In the genomic region with DNA sequence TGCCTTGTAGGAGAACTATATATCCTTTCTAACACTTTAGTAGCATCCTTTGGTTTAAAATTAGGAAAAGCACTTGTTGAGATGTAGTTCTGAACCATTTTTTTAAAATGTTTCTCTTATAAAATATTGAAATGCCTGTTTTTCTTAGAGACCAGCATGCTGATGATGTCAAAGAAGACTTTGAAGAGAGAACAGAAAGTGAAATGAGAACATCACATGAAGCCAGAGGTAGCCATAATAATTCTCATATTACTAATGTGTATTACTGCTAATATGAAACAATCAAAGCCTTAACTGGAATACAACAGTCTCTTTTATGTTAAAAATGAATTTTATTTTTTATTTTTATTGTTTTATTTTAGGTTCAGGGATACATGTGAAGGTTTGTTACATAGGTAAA, we compare ENCODE assay signal across 23 cellular contexts.
DNase-seq lines count a peak whose midpoint lies in the region; ATAC-seq, FAIRE-seq and TF ChIP-seq lines count a peak whose summit lies in the region.
"Had no signal": no experiment of that assay in that cellular context is flagged by ENCODE, and none has a peak within 500 bp of the region (broad histone marks: within the 10 kb centered on the region; RNA-seq: fewer than 3 reads in every experiment).

No MANE protein-coding gene starts in this region.

- H3K27ac ChIP-seq in CD4-positive, alpha-beta T cell (ENCODE audit: low read depth, low read length): no peak overlapping the region
- H3K27ac ChIP-seq in GM12878 (ENCODE audit: control insufficient read depth, insufficient read depth): no peak overlapping the region
- H3K27ac ChIP-seq: A549, C4-2B had no signal

- H4K20me1 ChIP-seq in GM12878 (ENCODE audit: control insufficient read depth, insufficient read depth): no peaks in the 10 kb centered on the region

- SMC1A ChIA-PET in GM12878 (lab: Charles Lee; ENCODE audit: uncharacterized antibody, unreplicated experiment): interaction anchor here (1.0 to 3.4 kb wide), 4 partner anchors 10 to 126 kb away, joined by 3 to 21 read pairs (median 8); no protein-coding TSS in a partner anchor

- no peaks in the 10 kb centered on the region for H3K27me3 ChIP-seq in CD4-positive, alpha-beta T cell (ENCODE audit: control insufficient read depth, insufficient read depth, low read length)
- no peaks in the 10 kb centered on the region for H3K27me3 ChIP-seq in GM12878 (replicated peaks in 1 of 2; ENCODE audit: control insufficient read depth in 2 of 2, insufficient read depth in 2 of 2, low read length in 1 of 2)

- no peak for TF ChIP-seq EP300 in GM12878 (IDR thresholded peaks at IDR 0.05; ENCODE audit: borderline replicate concordance in 1 of 2, control insufficient read depth in 1 of 2, low read depth in 2 of 2, low read length in 2 of 2)

- no peak overlapping the region for H3K4me3 Mint-ChIP-seq in CD4-positive, alpha-beta T cell
- no peak overlapping the region for H3K4me3 Mint-ChIP-seq in naive thymus-derived CD8-positive, alpha-beta T cell
- H3K4me3 Mint-ChIP-seq in activated T-cell treated with anti-CD3 and anti-CD28 coated beads, Interleukin-2, amount 50 U/mL, for 24 hours: no peak overlapping the region
- H3K4me3 Mint-ChIP-seq in activated CD4-positive, alpha-beta memory T cell treated with anti-CD3 and anti-CD28 coated beads for 36 hours: no peak overlapping the region

- no peaks in the 10 kb centered on the region for H3K27me3 Mint-ChIP-seq in CD4-positive, alpha-beta T cell
- H3K27me3 Mint-ChIP-seq in naive thymus-derived CD8-positive, alpha-beta T cell: no peaks in the 10 kb centered on the region
- H3K27me3 Mint-ChIP-seq in activated T-cell treated with anti-CD3 and anti-CD28 coated beads, Interleukin-2, amount 50 U/mL, for 24 hours: no peaks in the 10 kb centered on the region
- H3K27me3 Mint-ChIP-seq in activated CD4-positive, alpha-beta memory T cell treated with anti-CD3 and anti-CD28 coated beads for 36 hours: no peaks in the 10 kb centered on the region

- H3K4me3 ChIP-seq in GM12878: no peak overlapping the region
- H3K4me3 ChIP-seq: A549 had no signal

- intact Hi-C loops in CD4-positive, alpha-beta T cell (cut with DNase I, micrococcal nuclease): no loop called here
- intact Hi-C loops in GM12878 (cut with micrococcal nuclease; ENCODE audit: unreplicated experiment): no loop called here
- intact Hi-C loops in activated CD4-positive, alpha-beta memory T cell treated with anti-CD3 and anti-CD28 coated beads for 36 hours (cut with micrococcal nuclease): no loop called here

- H3K79me2 ChIP-seq in GM12878 (ENCODE audit: control insufficient read depth, insufficient read depth, low read length): no peaks in the 10 kb centered on the region

- in situ Hi-C loops in GM12878 (cut with MboI): no loop called here

- H3K4me1 Mint-ChIP-seq in CD4-positive, alpha-beta T cell (ENCODE audit: low read depth): peaks cover 52% of the 10 kb centered on the region
- peaks cover 13 to 33% (median 29%) of the 10 kb centered on the region in 4 donors for H3K4me1 Mint-ChIP-seq in naive thymus-derived CD8-positive, alpha-beta T cell
- H3K4me1 Mint-ChIP-seq in activated T-cell treated with anti-CD3 and anti-CD28 coated beads, Interleukin-2, amount 50 U/mL, for 24 hours (ENCODE audit: low read depth): peaks cover 25% of the 10 kb centered on the region
- H3K4me1 Mint-ChIP-seq in activated CD4-positive, alpha-beta memory T cell treated with anti-CD3 and anti-CD28 coated beads for 36 hours (ENCODE audit: low read depth): peaks cover 2% of the 10 kb centered on the region

- TF ChIP-seq CTCF in CD4-positive, alpha-beta T cell (IDR thresholded peaks at IDR 0.05): no peak
- TF ChIP-seq CTCF in GM12878 (IDR thresholded peaks at IDR 0.05 in 2 of 3, conservative IDR thresholded peaks at IDR 0.05 in 1 of 3; ENCODE audit: control insufficient read depth in 2 of 3, extremely low read depth in 1 of 3, insufficient read depth in 1 of 3, low read depth in 3 of 3, low read length in 3 of 3): no peak

- H3K4me2 ChIP-seq in GM12878 (ENCODE audit: control insufficient read depth, insufficient read depth): no peak overlapping the region
- H3K4me2 ChIP-seq: A549 had no signal

- peaks cover 59% of the 10 kb centered on the region for H3K36me3 Mint-ChIP-seq in CD4-positive, alpha-beta T cell (ENCODE audit: low read depth)
- H3K36me3 Mint-ChIP-seq in naive thymus-derived CD8-positive, alpha-beta T cell: peaks cover 8 to 41% (median 31%) of the 10 kb centered on the region in 3 donors
- H3K36me3 Mint-ChIP-seq in activated T-cell treated with anti-CD3 and anti-CD28 coated beads, Interleukin-2, amount 50 U/mL, for 24 hours (ENCODE audit: low read depth): peaks cover 44% of the 10 kb centered on the region
- no peaks in the 10 kb centered on the region for H3K36me3 Mint-ChIP-seq in activated CD4-positive, alpha-beta memory T cell treated with anti-CD3 and anti-CD28 coated beads for 36 hours

- ATAC-seq in CD4-positive, alpha-beta T cell (ENCODE audit: poor library complexity): peak; percentile 56
- ATAC-seq in GM12878: peak; percentile 52
- ATAC-seq in naive thymus-derived CD8-positive, alpha-beta T cell: peak in 1 of 2 donors; percentile 48
- ATAC-seq in HG03097 (IDR thresholded peaks at IDR 0.05; ENCODE audit: low FRiP score, unreplicated experiment): no peak
- ATAC-seq: A549, HCT116, HepG2, PC-3, SK-N-SH treated with all-trans-retinoic acid at 6 μM for 48 hours had no signal

- BruUV-seq in GM12878 (replicated peaks; lab: Mats Ljungman, UMichigan): no TSS peak

- FAIRE-seq in GM19239 (lab: Jason Lieb, UNC) (peak; percentile 45), GM12878 (lab: Jason Lieb, UNC) (no peak)
- FAIRE-seq: A549, GM12891, HepG2 had no signal

- no peaks in the 10 kb centered on the region for H3K9me3 ChIP-seq in CD4-positive, alpha-beta T cell (ENCODE audit: control insufficient read depth, low read length)
- H3K9me3 ChIP-seq in GM12878 (replicated peaks; ENCODE audit: control insufficient read depth, insufficient read depth, low read length): no peaks in the 10 kb centered on the region; the same call in 2 of the 3 replicates
- H3K9me3 ChIP-seq: A549 had no signal

- no peak for DNase-seq in CD4-positive, alpha-beta T cell
- DNase-seq in GM19239 (ENCODE audit: insufficient read length, low spot score): no peak
- no peak for DNase-seq in GM12878 (ENCODE audit: low read depth, low spot score)
- DNase-seq in naive thymus-derived CD8-positive, alpha-beta T cell: peak in 2 of 10 donors; percentile 9 to 16
- DNase-seq in AG20443 (ENCODE audit: low spot score): no peak
- DNase-seq in activated T-cell treated with anti-CD3 and anti-CD28 coated beads, Interleukin-2, amount 50 U/mL, for 24 hours: no peak
- DNase-seq in activated CD4-positive, alpha-beta memory T cell treated with anti-CD3 and anti-CD28 coated beads for 36 hours: no peak
- DNase-seq: GDM1, Kasumi-1, NCI-H1092 treated with DMSO at 0.1 percent for 48 hours, NCI-H1436, NCI-H187 treated with DMSO at 0.1 percent for 48 hours, NCI-H2171 treated with DMSO at 0.1 percent for 48 hours, NCI-H524 treated with DMSO at 0.1 percent for 48 hours, NCI-H774, PC-3 had no signal

- peaks cover 9% of the 10 kb centered on the region for H3K4me1 ChIP-seq in GM12878 (ENCODE audit: control insufficient read depth, insufficient read depth, low read length)
- H3K4me1 ChIP-seq: A549 had no signal

- H2AFZ ChIP-seq in GM12878 (ENCODE audit: control insufficient read depth, low read depth, low read length): no peak overlapping the region

- POLR2A ChIA-PET in CD4-positive, alpha-beta T cell (lab: Charles Lee): no interaction called here
- POLR2A ChIA-PET in GM12878 (lab: Charles Lee): no interaction called here
- POLR2A ChIA-PET in naive thymus-derived CD8-positive, alpha-beta T cell (lab: Charles Lee): no interaction called here
- POLR2A ChIA-PET in activated CD4-positive, alpha-beta memory T cell treated with anti-CD3 and anti-CD28 coated beads for 36 hours (lab: Charles Lee): no interaction called here

- CTCF ChIA-PET in CD4-positive, alpha-beta T cell (lab: Charles Lee): no interaction called here
- CTCF ChIA-PET in GM12878 (lab: Yijun Ruan, JAX): interaction anchor here (0.9 to 1.6 kb wide), 4 partner anchors 10 to 162 kb away, joined by 3 to 4 read pairs (median 4); no protein-coding TSS in a partner anchor
- CTCF ChIA-PET in activated CD4-positive, alpha-beta memory T cell treated with anti-CD3 and anti-CD28 coated beads for 36 hours (lab: Charles Lee): no interaction called here

- H3K36me3 ChIP-seq in GM12878 (ENCODE audit: control insufficient read depth in 2 of 2, insufficient read depth in 2 of 2, low read length in 1 of 2): no peaks in the 10 kb centered on the region

- RAD21 ChIA-PET in GM12878 (lab: Charles Lee; ENCODE audit: unreplicated experiment): no interaction called here

- TF ChIP-seq RAD21 in GM12878 (IDR thresholded peaks at IDR 0.05; ENCODE audit: insufficient read depth, low read depth, low read length): no peak

- H3K27ac Mint-ChIP-seq in CD4-positive, alpha-beta T cell: peak overlapping the region; percentile 58
- peak overlapping the region in 7 of 10 donors; percentile 2 to 83 (median 51) for H3K27ac Mint-ChIP-seq in naive thymus-derived CD8-positive, alpha-beta T cell
- no peak overlapping the region for H3K27ac Mint-ChIP-seq in activated T-cell treated with anti-CD3 and anti-CD28 coated beads, Interleukin-2, amount 50 U/mL, for 24 hours
- H3K27ac Mint-ChIP-seq in activated CD4-positive, alpha-beta memory T cell treated with anti-CD3 and anti-CD28 coated beads for 36 hours: no peak overlapping the region

- peaks cover 4% of the 10 kb centered on the region for H3K9me3 Mint-ChIP-seq in CD4-positive, alpha-beta T cell
- peaks cover 0 to 5% (median 0%) of the 10 kb centered on the region in 9 donors for H3K9me3 Mint-ChIP-seq in naive thymus-derived CD8-positive, alpha-beta T cell
- H3K9me3 Mint-ChIP-seq in activated T-cell treated with anti-CD3 and anti-CD28 coated beads, Interleukin-2, amount 50 U/mL, for 24 hours: peaks cover 3% of the 10 kb centered on the region
- no peaks in the 10 kb centered on the region for H3K9me3 Mint-ChIP-seq in activated CD4-positive, alpha-beta memory T cell treated with anti-CD3 and anti-CD28 coated beads for 36 hours

- H3K9ac ChIP-seq in GM12878 (ENCODE audit: control insufficient read depth, insufficient read depth, low read length): no peak overlapping the region

- no peak for TF ChIP-seq POLR2A in GM12878 (IDR thresholded peaks at IDR 0.05; ENCODE audit: low read depth, low read length)

TF ChIP-seq in GM12878, 131 proteins besides CTCF, POLR2A, EP300 and RAD21 (continues in another document):
- TF ChIP-seq CREB1 (IDR thresholded peaks at IDR 0.05; ENCODE audit: low read depth): no peak
- TF ChIP-seq RAD51 (IDR thresholded peaks at IDR 0.05): no peak
- no peak for TF ChIP-seq KLF5 (IDR thresholded peaks at IDR 0.05; ENCODE audit: partially characterized antibody)

Comparison
In these comparisons a context has a peak if more than half of its experiments do, and no peak if none do; other contexts are left out.
1. H3K27ac Mint-ChIP-seq: peak in CD4-positive, alpha-beta T cell (single experiment) and naive thymus-derived CD8-positive, alpha-beta T cell (7 of 10); none in activated T-cell treated with anti-CD3 and anti-CD28 coated beads, Interleukin-2, amount 50 U/mL, for 24 hours (single experiment) and activated CD4-positive, alpha-beta memory T cell treated with anti-CD3 and anti-CD28 coated beads for 36 hours (single experiment).